ENCODE assay signal across 34 cellular contexts in the genomic region with DNA sequence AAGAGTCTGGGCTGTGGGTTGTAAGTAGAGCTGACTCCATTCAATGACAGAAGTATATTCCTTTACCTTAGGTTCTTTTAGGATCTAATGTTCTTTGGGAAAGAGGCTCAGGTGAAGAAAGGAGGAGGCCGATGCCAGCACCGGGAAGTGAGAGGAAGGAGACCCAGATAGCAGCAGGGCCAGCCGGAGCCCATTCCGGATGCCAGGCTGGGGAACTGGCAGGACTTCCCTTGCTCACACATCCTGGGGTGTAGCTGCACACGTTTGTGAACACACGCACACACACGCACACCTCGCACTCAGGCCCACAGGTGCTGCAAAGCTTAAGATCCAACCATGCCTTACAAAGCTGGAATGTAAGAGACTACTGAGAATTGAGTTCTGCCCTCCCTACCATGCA.
DNase-seq lines count a peak whose midpoint lies in the region; ATAC-seq and TF ChIP-seq lines count a peak whose summit lies in the region.
"Had no signal": no experiment of that assay in that cellular context is flagged by ENCODE, and none has a peak within 500 bp of the region (broad histone marks: within the 10 kb centered on the region; RNA-seq: fewer than 3 reads in every experiment).

No MANE protein-coding gene starts in this region.

- DNase-seq in breast epithelium (ENCODE audit: low spot score in 2 of 2) (no peak), MCF 10A (ENCODE audit: unreplicated experiment) (no peak), islet precursor cell (peak; percentile 34), trophoblast cell (no peak), upper lobe of right lung (peak; percentile 27), NCI-H1417 treated with DMSO at 0.1 percent for 48 hours (lab: John Stamatoyannopoulos, UW) (no peak), SK-N-DZ (ENCODE audit: low spot score) (no peak)
- DNase-seq: 8988T; ACHN; BE2C; CD8-positive, alpha-beta memory T cell; DMS 273 treated with DMSO at 0.1 percent for 48 hours; DMS79; EL; GDM1; HFFc6; NCI-H1048; NCI-H1417; NCI-H1694 treated with DMSO at 0.1 percent for 48 hours; NCI-H2081 treated with DMSO at 0.1 percent for 48 hours; NCI-H2171; NCI-H345; NCI-H524; NCI-H748 treated with DMSO at 0.1 percent for 48 hours; PC-3 had no signal

- no peaks in the 10 kb centered on the region for H3K36me3 ChIP-seq in breast epithelium
- no peaks in the 10 kb centered on the region for H3K36me3 ChIP-seq in trophoblast cell (ENCODE audit: control insufficient read depth in 1 of 2, insufficient read depth in 2 of 2, low read length in 2 of 2)
- no peaks in the 10 kb centered on the region for H3K36me3 ChIP-seq in upper lobe of right lung
- H3K36me3 ChIP-seq: BE2C, HAP-1, SJSA1 had no signal

- no peaks in the 10 kb centered on the region for H3K27me3 ChIP-seq in breast epithelium
- no peaks in the 10 kb centered on the region for H3K27me3 ChIP-seq in trophoblast cell (ENCODE audit: insufficient read depth, low read length)
- no peaks in the 10 kb centered on the region for H3K27me3 ChIP-seq in upper lobe of right lung
- H3K27me3 ChIP-seq: BE2C, SJSA1 had no signal

- no peaks in the 10 kb centered on the region for H3K9me3 Mint-ChIP-seq in MCF 10A (ENCODE audit: unreplicated experiment)
- H3K9me3 Mint-ChIP-seq: CD14-positive monocyte; CD8-positive, alpha-beta memory T cell; GM23338; HFFc6; IgD-negative memory B cell had no signal

- peak overlapping the region; percentile 41 to 48 for H3K27ac ChIP-seq in breast epithelium
- no peak overlapping the region for H3K27ac ChIP-seq in trophoblast cell (ENCODE audit: low read depth, low read length)
- H3K27ac ChIP-seq in upper lobe of right lung = no peak overlapping the region
- H3K27ac ChIP-seq: KMS-11, SJSA1 had no signal

- H3K9me3 ChIP-seq in breast epithelium (no peaks in the 10 kb centered on the region), trophoblast cell (ENCODE audit: insufficient read depth, low read depth, low read length) (no peaks in the 10 kb centered on the region), upper lobe of right lung (no peaks in the 10 kb centered on the region)
- H3K9me3 ChIP-seq: BE2C, HAP-1, SJSA1 had no signal

- TF ChIP-seq CTCF in breast epithelium (IDR thresholded peaks at IDR 0.05) (no peak), MCF 10A (IDR thresholded peaks at IDR 0.05; ENCODE audit: unreplicated experiment) (no peak), upper lobe of right lung (IDR thresholded peaks at IDR 0.05) (no peak)

- no peak overlapping the region for H2AK5ac ChIP-seq in trophoblast cell (ENCODE audit: low read length)

- no peak overlapping the region for H4K8ac ChIP-seq in trophoblast cell (ENCODE audit: low read depth, low read length)

- H3K4me1 ChIP-seq in breast epithelium (peaks cover 0 to 18% of the 10 kb centered on the region in 2 donors), trophoblast cell (ENCODE audit: control insufficient read depth in 1 of 2, insufficient read depth in 2 of 2, low read length in 2 of 2) (peaks cover 5% of the 10 kb centered on the region in 2 experiments), upper lobe of right lung (peaks cover 26% of the 10 kb centered on the region)
- H3K4me1 ChIP-seq: HAP-1 had no signal

- H2BK12ac ChIP-seq in trophoblast cell (ENCODE audit: low read length) = no peak overlapping the region

- WGBS in trophoblast cell (ENCODE audit: extremely low coverage, insufficient coverage, insufficient read length) = no CpG with 5 or more reads among the region's 8 CpGs

- no peak overlapping the region for H3K27ac Mint-ChIP-seq in MCF 10A (ENCODE audit: low read depth, unreplicated experiment)
- H3K27ac Mint-ChIP-seq: CD14-positive monocyte; CD8-positive, alpha-beta memory T cell; GM23338; HFFc6; IgD-negative memory B cell had no signal

- no peak overlapping the region for H3K14ac ChIP-seq in trophoblast cell (ENCODE audit: low read length)

- no peaks in the 10 kb centered on the region for H3K27me3 Mint-ChIP-seq in MCF 10A (ENCODE audit: insufficient read depth, unreplicated experiment)

- no peak overlapping the region for H3K4ac ChIP-seq in trophoblast cell (ENCODE audit: low read depth, low read length)

- peaks cover 35% of the 10 kb centered on the region for H3K4me1 Mint-ChIP-seq in MCF 10A (ENCODE audit: insufficient read depth, unreplicated experiment)

- H3K4me2 ChIP-seq in trophoblast cell (ENCODE audit: low read length) = no peak overlapping the region
- H3K4me2 ChIP-seq: GM23338, KMS-11 had no signal

- no TSS peak for BruUV-seq in MCF 10A (replicated peaks; lab: Mats Ljungman, UMichigan)

- H3K79me2 ChIP-seq in trophoblast cell (ENCODE audit: control insufficient read depth, insufficient read depth, low read length, poor library complexity) = no peaks in the 10 kb centered on the region

- no peak overlapping the region for H2BK5ac ChIP-seq in trophoblast cell (ENCODE audit: low read depth, low read length, poor library complexity)

- POLR2A ChIA-PET in MCF 10A (lab: Yijun Ruan, JAX) = interaction anchor here (0.6 to 1.2 kb wide), 2 partner anchors 416 to 634 kb away, joined by 3 read pairs; no protein-coding TSS in a partner anchor

- no peak overlapping the region for H4K12ac ChIP-seq in trophoblast cell (ENCODE audit: low read depth, low read length)

- intact Hi-C loops in breast epithelium (cut with DNase I; ENCODE audit: low total_unique reads) = loop anchor here (5.0 kb wide), 1 partner anchor 421 kb away; no protein-coding TSS in a partner anchor
- intact Hi-C loops in MCF 10A (cut with micrococcal nuclease) = loop anchor here (10.0 kb wide), 1 partner anchor 811 kb away; no protein-coding TSS in a partner anchor
- intact Hi-C loops in upper lobe of right lung (cut with DNase I) = loop anchor here (10.0 kb wide), 1 partner anchor 251 kb away; no protein-coding TSS in a partner anchor

- no peak overlapping the region for H3K4me3 Mint-ChIP-seq in MCF 10A (ENCODE audit: unreplicated experiment)
- H3K4me3 Mint-ChIP-seq: CD14-positive monocyte; CD8-positive, alpha-beta memory T cell; GM23338; HFFc6; IgD-negative memory B cell had no signal

- peaks cover 2% of the 10 kb centered on the region for H3K79me1 ChIP-seq in trophoblast cell (ENCODE audit: low read length)

- ATAC-seq in upper lobe of right lung = no peak
- no peak for ATAC-seq in HG02852 (IDR thresholded peaks at IDR 0.05; ENCODE audit: unreplicated experiment)
- ATAC-seq: GM12878, GM23338, PC-3, Right ventricle myocardium inferior had no signal

- no peak for TF ChIP-seq POLR2A in breast epithelium (IDR thresholded peaks at IDR 0.05)

- H2AFZ ChIP-seq in trophoblast cell (ENCODE audit: insufficient read depth, low read length, poor library complexity) = no peak overlapping the region
- H2AFZ ChIP-seq: GM23338 had no signal

- no peak overlapping the region for H2BK120ac ChIP-seq in trophoblast cell (ENCODE audit: insufficient read depth, low read length, poor library complexity)

- H3K36me3 Mint-ChIP-seq in MCF 10A (ENCODE audit: insufficient read depth, unreplicated experiment) = no peaks in the 10 kb centered on the region
- H3K36me3 Mint-ChIP-seq: CD14-positive monocyte; CD8-positive, alpha-beta memory T cell; IgD-negative memory B cell had no signal

- H3K18ac ChIP-seq in trophoblast cell (ENCODE audit: low read length) = no peak overlapping the region

- H3K9ac ChIP-seq in trophoblast cell (ENCODE audit: low read length) = no peak overlapping the region
- H3K9ac ChIP-seq: KMS-11 had no signal

- H3K4me3 ChIP-seq in breast epithelium (no peak overlapping the region), trophoblast cell (ENCODE audit: low read depth, low read length) (no peak overlapping the region), upper lobe of right lung (no peak overlapping the region)
- H3K4me3 ChIP-seq: GM12878, GM23338, HAP-1, SJSA1 had no signal

- CTCF ChIA-PET in MCF 10A (lab: Yijun Ruan, JAX) = interaction anchor here (0.6 to 16.0 kb wide), 10 partner anchors 15 to 443 kb away, joined by 3 to 264 read pairs (median 3); no protein-coding TSS in a partner anchor

- H4K91ac ChIP-seq in trophoblast cell (ENCODE audit: low read depth, low read length) = no peak overlapping the region

- H3K23ac ChIP-seq in trophoblast cell (ENCODE audit: low read length) = peak overlapping the region; percentile 56

Comparison
In these comparisons a context has a peak if more than half of its experiments do, and no peak if none do; other contexts are left out.
1. DNase-seq: peak in islet precursor cell (single experiment) and upper lobe of right lung (single experiment); none in breast epithelium (0 of 2), MCF 10A (single experiment), trophoblast cell (0 of 2), NCI-H1417 treated with DMSO at 0.1 percent for 48 hours (single experiment) and SK-N-DZ (single experiment).
2. H3K27ac ChIP-seq: peak in breast epithelium (2 of 2); none in trophoblast cell (single experiment) and upper lobe of right lung (single experiment).